Comparison of ENCODE assay signal across 8 cellular contexts in genomic region chr19:4792019-4792865, GRCh38. TPM values are rescaled to one million over a fixed set of nuclear protein-coding genes. Genes with fewer than 3 reads are reported as not detected.
DNase-seq lines count a peak whose midpoint lies in the region; FAIRE-seq and TF ChIP-seq lines count a peak whose summit lies in the region.
"Not testable (repeated sequence)": the region's sequence is repeated elsewhere in the genome, so short reads cannot be mapped to it uniquely, and the experiment has no call there.

No MANE protein-coding gene starts in this region.

- H3K18ac ChIP-seq in neuronal stem cell (ENCODE audit: low read length): peak overlapping the region; percentile 99

- H3K4me2 ChIP-seq in Karpas-422 (ENCODE audit: low read depth, low read length, poor library complexity, severe bottlenecking): peak overlapping the region; percentile 98
- peak overlapping the region; percentile 67 for H3K4me2 ChIP-seq in endothelial cell of umbilical vein (ENCODE audit: insufficient read depth, low read length)
- H3K4me2 ChIP-seq in neuronal stem cell (ENCODE audit: insufficient read depth, low read length, poor library complexity, severe bottlenecking): peak overlapping the region; percentile 89

- peak in 1 of 2 experiments; percentile 38 for DNase-seq in Caco-2
- DNase-seq in Karpas-422; adipocyte (ENCODE audit: low read depth); endothelial cell of umbilical vein (ENCODE audit: low read depth, low spot score); kidney epithelial cell (ENCODE audit: low read depth); neuronal stem cell (ENCODE audit: low spot score); testis: not testable (repeated sequence)

- CTCF ChIA-PET in Caco-2 (lab: Charles Lee): interaction anchor here (0.6 to 2.9 kb wide), 8 partner anchors 12 to 254 kb away, joined by 3 to 67 read pairs (median 8); partner anchors contain the start of genes DPP9, KDM4B and PLIN3
- CTCF ChIA-PET in endothelial cell of umbilical vein (lab: Charles Lee): interaction anchor here (1.3 to 5.6 kb wide), 7 partner anchors 11 to 119 kb away, joined by 7 to 362 read pairs (median 10); partner anchors contain the start of gene PLIN3

- not testable (repeated sequence) for H3K9me2 ChIP-seq in Karpas-422 (replicated peaks; ENCODE audit: insufficient read depth, low read length)

- POLR2A ChIA-PET in Caco-2 (lab: Charles Lee): interaction anchor here (0.6 to 1.0 kb wide), 2 partner anchors 146 to 176 kb away, joined by 6 to 7 read pairs; partner anchors contain the start of gene KDM4B
- POLR2A ChIA-PET in endothelial cell of umbilical vein (lab: Charles Lee): interaction anchor here (0.7 to 1.1 kb wide), 2 partner anchors 60 to 67 kb away, joined by 3 to 4 read pairs; no protein-coding TSS in a partner anchor

- peak overlapping the region; percentile 85 for H3K23ac ChIP-seq in neuronal stem cell (ENCODE audit: low read depth, low read length, poor library complexity)

- H3K4me3 ChIP-seq in Caco-2 (ENCODE audit: low read depth, low read length): peak overlapping the region; percentile 98
- H3K4me3 ChIP-seq in Karpas-422 (ENCODE audit: low read length): peak overlapping the region; percentile 92
- H3K4me3 ChIP-seq in adipocyte (ENCODE audit: low read length): peak overlapping the region; percentile 90
- H3K4me3 ChIP-seq in endothelial cell of umbilical vein (replicated peaks in 1 of 3; ENCODE audit: insufficient read depth in 1 of 3, low read depth in 1 of 3, low read length in 3 of 3): peak overlapping the region; percentile 25 to 88 (median 45)
- H3K4me3 ChIP-seq in kidney epithelial cell (ENCODE audit: low read depth, low read length): peak overlapping the region; percentile 80
- H3K4me3 ChIP-seq in neuronal stem cell (ENCODE audit: low read length in 2 of 2): peak overlapping the region; percentile 76 to 98
- peak overlapping the region; percentile 94 to 98 for H3K4me3 ChIP-seq in testis

- not testable (repeated sequence) for H2BK15ac ChIP-seq in neuronal stem cell (ENCODE audit: low read length)

- not testable (repeated sequence) for H3K9me3 Mint-ChIP-seq in Caco-2 (ENCODE audit: unreplicated experiment)

- TF ChIP-seq POLR2A in endothelial cell of umbilical vein (IDR thresholded peaks at IDR 0.05; ENCODE audit: low read depth, low read length); testis (IDR thresholded peaks at IDR 0.05): not testable (repeated sequence)

- dilution Hi-C loops in endothelial cell of umbilical vein (cut with MboI; ENCODE audit: extremely low pct_ligation_motif_present, low sequenced_read_pairs): not testable (repeated sequence)

- not testable (repeated sequence) for FAIRE-seq in endothelial cell of umbilical vein (lab: Jason Lieb, UNC)

- BruUV-seq in Caco-2 (replicated peaks; lab: Mats Ljungman, UMichigan); endothelial cell of umbilical vein (replicated peaks; lab: Mats Ljungman, UMichigan): not testable (repeated sequence)

- not testable (repeated sequence) for H3K4me1 Mint-ChIP-seq in Caco-2 (ENCODE audit: low read depth, unreplicated experiment)

- no CpG with 5 or more reads among the region's 75 CpGs for WGBS in neuronal stem cell (ENCODE audit: extremely low coverage in 2 of 2, insufficient read length in 2 of 2, insufficient replicate concordance in 1 of 2), 2 donors
- WGBS in testis, 2 donors: 9 to 60% methylated on average over 1 to 47 of the region's 75 CpGs

- not testable (repeated sequence) for H3K4ac ChIP-seq in neuronal stem cell (ENCODE audit: low read length)

- peak overlapping the region; percentile 81 for H3K4me3 Mint-ChIP-seq in Caco-2 (ENCODE audit: unreplicated experiment)

- H3K9me1 ChIP-seq in endothelial cell of umbilical vein (replicated peaks; ENCODE audit: control insufficient read depth, extremely low read depth, insufficient read depth, low read length): not testable (repeated sequence)

- peak overlapping the region; percentile 92 for H4K8ac ChIP-seq in neuronal stem cell (ENCODE audit: low read depth, low read length)

- TF ChIP-seq CTCF in Caco-2 (IDR thresholded peaks at IDR 0.05; ENCODE audit: insufficient read depth in 1 of 2, low read depth in 1 of 2, low read length in 1 of 2, severe bottlenecking in 1 of 2, unreplicated experiment in 1 of 2); VCaP (conservative IDR thresholded peaks at IDR 0.05); endothelial cell of umbilical vein (IDR thresholded peaks at IDR 0.05; ENCODE audit: extremely low read depth in 1 of 2, insufficient read depth in 1 of 2, low read depth in 1 of 2, low read length in 2 of 2); kidney epithelial cell (IDR thresholded peaks at IDR 0.05; ENCODE audit: insufficient read depth, low read length, poor library complexity, severe bottlenecking); testis (IDR thresholded peaks at IDR 0.05): not testable (repeated sequence)

- H2BK5ac ChIP-seq in neuronal stem cell (ENCODE audit: low read length): not testable (repeated sequence)

- H3K14ac ChIP-seq in neuronal stem cell (ENCODE audit: low read length): peak overlapping the region; percentile 97

- H3K9ac ChIP-seq in Karpas-422 (ENCODE audit: low read length) (peak overlapping the region; percentile 83), adipocyte (ENCODE audit: low read length) (peak overlapping the region; percentile 94), endothelial cell of umbilical vein (replicated peaks; ENCODE audit: extremely low read depth, insufficient read depth, low read length) (peak overlapping the region; percentile 79), neuronal stem cell (ENCODE audit: low read depth, low read length, poor library complexity) (peak overlapping the region; percentile 99)

- H3K27me3 Mint-ChIP-seq in Caco-2 (ENCODE audit: insufficient read depth, unreplicated experiment): not testable (repeated sequence)

- H2AK5ac ChIP-seq in neuronal stem cell (ENCODE audit: low read depth, low read length): peak overlapping the region; percentile 75

- intact Hi-C loops in Caco-2 (cut with micrococcal nuclease; ENCODE audit: unreplicated experiment); endothelial cell of umbilical vein (cut with micrococcal nuclease); testis (cut with DNase I; ENCODE audit: low total_unique reads): not testable (repeated sequence)

- not testable (repeated sequence) for H2BK120ac ChIP-seq in neuronal stem cell (ENCODE audit: low read depth, low read length)

- H3K36me3 ChIP-seq in Caco-2 (ENCODE audit: control insufficient read depth, insufficient read depth, low read length); endothelial cell of umbilical vein (ENCODE audit: control insufficient read depth in 2 of 2, extremely low read depth in 1 of 2, insufficient read depth in 2 of 2, low read length in 2 of 2); kidney epithelial cell (ENCODE audit: control insufficient read depth, insufficient read depth, low read length); testis (ENCODE audit: low read depth, missing control alignments): not testable (repeated sequence)
- H3K36me3 ChIP-seq in Karpas-422 (ENCODE audit: insufficient read depth, low read length): peaks cover 11% of the 10 kb centered on the region
- H3K36me3 ChIP-seq in adipocyte (ENCODE audit: control insufficient read depth, insufficient read depth, low read length, severe bottlenecking): peaks cover 26% of the 10 kb centered on the region
- peaks cover 23 to 47% of the 10 kb centered on the region in 2 donors for H3K36me3 ChIP-seq in neuronal stem cell (replicated peaks in 1 of 2; ENCODE audit: control insufficient read depth in 2 of 2, insufficient read depth in 2 of 2, low read length in 2 of 2)

- H3K79me1 ChIP-seq in neuronal stem cell (ENCODE audit: low read depth, low read length): peaks cover 21% of the 10 kb centered on the region

- H3K27ac Mint-ChIP-seq in Caco-2 (ENCODE audit: unreplicated experiment): peak overlapping the region; percentile 78

- peaks cover 43% of the 10 kb centered on the region for H3K36me3 Mint-ChIP-seq in Caco-2 (ENCODE audit: insufficient read depth, unreplicated experiment)

- not testable (repeated sequence) for H2BK12ac ChIP-seq in neuronal stem cell (ENCODE audit: low read length)

- H3K79me2 ChIP-seq in Karpas-422 (ENCODE audit: low read length): peaks cover 39% of the 10 kb centered on the region
- peaks cover 47% of the 10 kb centered on the region for H3K79me2 ChIP-seq in endothelial cell of umbilical vein (ENCODE audit: control insufficient read depth, insufficient read depth, low read length)

- H4K91ac ChIP-seq in neuronal stem cell (ENCODE audit: low read depth, low read length, poor library complexity): peak overlapping the region; percentile 97

- not testable (repeated sequence) for H2AFZ ChIP-seq in Karpas-422 (ENCODE audit: low read length)
- peak overlapping the region; percentile 67 for H2AFZ ChIP-seq in endothelial cell of umbilical vein (ENCODE audit: low read depth, low read length)
- peak overlapping the region; percentile 78 for H2AFZ ChIP-seq in neuronal stem cell (ENCODE audit: low read length)

- H4K20me1 ChIP-seq in Karpas-422 (ENCODE audit: insufficient read depth, low read depth, low read length); endothelial cell of umbilical vein (replicated peaks; ENCODE audit: control insufficient read depth, extremely low read depth, insufficient read depth, low read length): not testable (repeated sequence)

- H3K9me3 ChIP-seq in Caco-2; Karpas-422 (ENCODE audit: low read length); adipocyte (ENCODE audit: control insufficient read depth, low read length); endothelial cell of umbilical vein (replicated peaks; ENCODE audit: control insufficient read depth, insufficient read depth, low read length); neuronal stem cell (replicated peaks in 1 of 2; ENCODE audit: control insufficient read depth in 2 of 2, insufficient read depth in 1 of 2, low read depth in 1 of 2, low read length in 2 of 2); testis: not testable (repeated sequence)

- H3K4me1 ChIP-seq in Caco-2; endothelial cell of umbilical vein (ENCODE audit: control insufficient read depth, extremely low read depth, insufficient read depth, low read length); testis: not testable (repeated sequence)
- peaks cover 19% of the 10 kb centered on the region for H3K4me1 ChIP-seq in Karpas-422 (ENCODE audit: low read length)
- peaks cover 17% of the 10 kb centered on the region for H3K4me1 ChIP-seq in adipocyte (ENCODE audit: control insufficient read depth, insufficient read depth, low read length)
- peaks cover 3 to 11% of the 10 kb centered on the region in 2 donors for H3K4me1 ChIP-seq in neuronal stem cell (ENCODE audit: control insufficient read depth in 2 of 2, insufficient read depth in 1 of 2, low read depth in 1 of 2, low read length in 2 of 2)

- not testable (repeated sequence) for H3K27me3 ChIP-seq in Caco-2 (replicated peaks; ENCODE audit: control insufficient read depth, insufficient read depth, low read length); Karpas-422 (ENCODE audit: low read length); adipocyte (replicated peaks; ENCODE audit: control insufficient read depth, insufficient read depth, low read length); endothelial cell of umbilical vein (ENCODE audit: control insufficient read depth in 2 of 2, insufficient read depth in 2 of 2, low read length in 2 of 2); kidney epithelial cell (ENCODE audit: control insufficient read depth, insufficient read depth, low read length); neuronal stem cell (ENCODE audit: control insufficient read depth in 3 of 3, insufficient read depth in 3 of 3, low read depth in 1 of 3, low read length in 3 of 3); testis

- H3K27ac ChIP-seq in Karpas-422 (ENCODE audit: low read length): peak overlapping the region; percentile 49; the same call in 1 of the 2 replicates
- H3K27ac ChIP-seq in VCaP: peak overlapping the region; percentile 76
- peak overlapping the region; percentile 69 for H3K27ac ChIP-seq in endothelial cell of umbilical vein (ENCODE audit: insufficient read depth, low read depth, low read length)
- not testable (repeated sequence) for H3K27ac ChIP-seq in neuronal stem cell (replicated peaks; ENCODE audit: low read length)
- H3K27ac ChIP-seq in testis: peak overlapping the region; percentile 89 to 93

RNA-seq across cellular contexts. Expression of gene FEM1A, which starts 0.7 kb away (rescaled TPM):
- total RNA-seq in Caco-2 (2022) (12.9 and 13.4 TPM in 2 replicates), endothelial cell of umbilical vein (11.4 TPM in 2 replicates), kidney epithelial cell (21.0 and 21.4 TPM in 2 replicates), testis (10 to 100 TPM; 14.3 to 15.8 TPM)
- 7.8 and 12.5 TPM in 2 replicates for total RNA-seq in Karpas-422 (2014; rRNA removed; shearing (Covaris generic); ENCODE audit: low replicate concordance)
- polyA plus RNA-seq in endothelial cell of umbilical vein (5.1 and 5.9 TPM in 2 replicates), testis (ENCODE audit: insufficient read depth, low read depth, low replicate concordance) (7.5 TPM)
- polyA plus RNA-seq in endothelial cell of umbilical vein (2011; cell fraction: cytosol; rRNA removed): 4.1 and 5.3 TPM in 2 replicates
- polyA plus RNA-seq in endothelial cell of umbilical vein (2011; cell fraction: nucleus; rRNA removed): 3.6 and 4.0 TPM in 2 replicates
- polyA plus RNA-seq in endothelial cell of umbilical vein (2012): 0.67 and 0.91 TPM in 2 replicates
- 9.4 and 9.6 TPM in 2 replicates for polyA minus RNA-seq in endothelial cell of umbilical vein
- 10.3 TPM for polyA minus RNA-seq in endothelial cell of umbilical vein (2011; cell fraction: cytosol; rRNA and poly(A)+ RNA removed)
- polyA minus RNA-seq in endothelial cell of umbilical vein (2011; cell fraction: nucleus; rRNA and poly(A)+ RNA removed): 5.0 and 7.3 TPM in 2 replicates
- polyA plus RNA-seq in neuronal stem cell (2013, experiment 1 of 2): 5.5 TPM
- 5.6 TPM for polyA plus RNA-seq in neuronal stem cell (2013, experiment 2 of 2)

RNA-seq across cellular contexts. Expression of gene TICAM1, which starts 39.3 kb away (rescaled TPM):
- total RNA-seq in Caco-2 (2022) (6.0 and 7.5 TPM in 2 replicates), endothelial cell of umbilical vein (17.6 and 19.0 TPM in 2 replicates), kidney epithelial cell (16.0 and 19.2 TPM in 2 replicates), testis (1 to 10 TPM; 5.0 to 6.3 TPM)
- total RNA-seq in Karpas-422 (2014; rRNA removed; shearing (Covaris generic); ENCODE audit: low replicate concordance): 2.1 and 2.7 TPM in 2 replicates
- polyA plus RNA-seq in endothelial cell of umbilical vein (4.3 and 4.8 TPM in 2 replicates), testis (ENCODE audit: insufficient read depth, low read depth, low replicate concordance) (4.8 TPM)
- polyA plus RNA-seq in endothelial cell of umbilical vein (2011; cell fraction: cytosol; rRNA removed): 3.3 and 3.9 TPM in 2 replicates
- 2.2 and 2.8 TPM in 2 replicates for polyA plus RNA-seq in endothelial cell of umbilical vein (2011; cell fraction: nucleus; rRNA removed)
- polyA plus RNA-seq in endothelial cell of umbilical vein (2012): 12.3 and 18.6 TPM in 2 replicates
- 2.4 and 2.5 TPM in 2 replicates for polyA minus RNA-seq in endothelial cell of umbilical vein
- polyA minus RNA-seq in endothelial cell of umbilical vein (2011; cell fraction: cytosol; rRNA and poly(A)+ RNA removed): 6.2 TPM
- 1.3 and 2.3 TPM in 2 replicates for polyA minus RNA-seq in endothelial cell of umbilical vein (2011; cell fraction: nucleus; rRNA and poly(A)+ RNA removed)
- polyA plus RNA-seq in neuronal stem cell (2013, experiment 1 of 2): 1.4 TPM
- polyA plus RNA-seq in neuronal stem cell (2013, experiment 2 of 2): 1.5 TPM

Comparison
In these comparisons a context has a peak if more than half of its experiments do, and no peak if none do; other contexts are left out.
1. H3K4me3 ChIP-seq: peak in every context shown above with its lines; median percentile 98 in Caco-2; 96 in testis; 92 in Karpas-422; 90 in adipocyte; 87 in neuronal stem cell; 80 in kidney epithelial cell; 45 in endothelial cell of umbilical vein.